ENCODE assay signal across 1 cellular context in genomic region chr1:204116539-204116938, GRCh38.
TF ChIP-seq lines count a peak whose summit lies in the region.

No MANE protein-coding gene starts in this region.

TF ChIP-seq in H1, 55 proteins besides CTCF, POLR2A, EP300 and RAD21:
- TF ChIP-seq SP2 (IDR thresholded peaks at IDR 0.05; ENCODE audit: low read length), result no peak
- no peak for TF ChIP-seq CBX5 (IDR thresholded peaks at IDR 0.05; ENCODE audit: low read depth, low read length)
- no peak for TF ChIP-seq ATF3 (IDR thresholded peaks at IDR 0.05; ENCODE audit: insufficient read depth, low read depth, low read length)
- no peak for TF ChIP-seq GTF2F1 (IDR thresholded peaks at IDR 0.05; ENCODE audit: borderline replicate concordance, low read depth, low read length)
